ENCODE assay signal across 7 cellular contexts in genomic region chr7:120725376-120726039, GRCh38.
DNase-seq lines count a peak whose midpoint lies in the region; ATAC-seq and TF ChIP-seq lines count a peak whose summit lies in the region.

No MANE protein-coding gene starts in this region.

- intact Hi-C loops in thyroid gland (cut with DNase I) (no loop called here), aorta (cut with DNase I) (no loop called here)

- H3K36me3 ChIP-seq in thyroid gland = no peaks in the 10 kb centered on the region
- no peaks in the 10 kb centered on the region for H3K36me3 ChIP-seq in aorta (ENCODE audit: control insufficient read depth in 1 of 2, insufficient read depth in 2 of 2, low read length in 1 of 2)

- 39 to 40% methylated on average over 10 of the region's 10 CpGs for WGBS in thyroid gland, 2 donors
- WGBS in aorta, 2 donors = 32 to 36% methylated on average over 10 of the region's 10 CpGs

- TF ChIP-seq CTCF in GM12874 (IDR thresholded peaks at IDR 0.05; ENCODE audit: insufficient read depth, low read depth, low read length) (peak; percentile 36; the same call in 1 of the 2 replicates), thyroid gland (IDR thresholded peaks at IDR 0.05) (peak in 5 of 6 experiments; percentile 11 to 67 (median 40))

- H3K27ac ChIP-seq in thyroid gland = no peak overlapping the region
- H3K27ac ChIP-seq in aorta (ENCODE audit: low read depth in 1 of 2, low read length in 2 of 2) = no peak overlapping the region

- no peaks in the 10 kb centered on the region for H3K9me3 ChIP-seq in thyroid gland
- H3K9me3 ChIP-seq in aorta (ENCODE audit: control insufficient read depth, low read length) = no peaks in the 10 kb centered on the region

- ATAC-seq in aorta (ENCODE audit: low FRiP score) = no peak

- no peak for TF ChIP-seq POLR2A in thyroid gland (IDR thresholded peaks at IDR 0.05)

- no peaks in the 10 kb centered on the region for H3K4me1 ChIP-seq in thyroid gland
- H3K4me1 ChIP-seq in aorta (ENCODE audit: control insufficient read depth in 1 of 2, insufficient read depth in 2 of 2, low read length in 2 of 2) = no peaks in the 10 kb centered on the region

- H3K4me3 ChIP-seq in thyroid gland (replicated peaks in 1 of 3) (no peak overlapping the region), aorta (ENCODE audit: low read length in 2 of 2) (no peak overlapping the region)

- H3K27me3 ChIP-seq in thyroid gland (no peaks in the 10 kb centered on the region), aorta (ENCODE audit: control insufficient read depth in 1 of 2, insufficient read depth in 2 of 2, low read length in 1 of 2) (no peaks in the 10 kb centered on the region)

- peak; percentile 18 for DNase-seq in NCI-H1048 (lab: John Stamatoyannopoulos, UW)
- DNase-seq in SKM-1 treated with dmso at 0.1 percent for 144 hours (lab: John Stamatoyannopoulos, UW; ENCODE audit: unreplicated experiment) = peak; percentile 41
- peak; percentile 36 for DNase-seq in glomerular endothelial cell (ENCODE audit: extremely low read depth, low read depth, low spot score)
- no peak for DNase-seq in thyroid gland
- DNase-seq in aorta = no peak
- DNase-seq in activated effector memory CD4-positive, alpha-beta T cell treated with Interleukin-2 at 50 U/mL for 16 hours = no peak

Comparison
In these comparisons a context has a peak if more than half of its experiments do, and no peak if none do; other contexts are left out.
1. DNase-seq: peak in NCI-H1048 (single experiment), SKM-1 treated with dmso at 0.1 percent for 144 hours (single experiment) and glomerular endothelial cell (single experiment); none in thyroid gland (0 of 2), aorta (0 of 2) and activated effector memory CD4-positive, alpha-beta T cell treated with Interleukin-2 at 50 U/mL for 16 hours (single experiment).